In genomic region chr19:14072535-14073231, GRCh38 we compare ENCODE assay signal across 1 cellular context.
TF ChIP-seq lines count a peak whose summit lies in the region.

TSS of gene MISP3 (plus strand) at chr19:14072786. CDS start at chr19:14073310, 524 bp downstream.

TF ChIP-seq in GM12878, 131 proteins besides CTCF, POLR2A, EP300 and RAD21:
- TF ChIP-seq ATF7 (IDR thresholded peaks at IDR 0.05; ENCODE audit: low read depth), result no peak
- no peak for TF ChIP-seq PRDM15 (CRISPR knock-in tag; IDR thresholded peaks at IDR 0.05)
- peak; percentile 74 to 94 for TF ChIP-seq BHLHE40 (IDR thresholded peaks at IDR 0.05; ENCODE audit: borderline replicate concordance in 1 of 2, low read depth in 2 of 2, low read length in 1 of 2)
- no peak for TF ChIP-seq MTA2 (IDR thresholded peaks at IDR 0.05; ENCODE audit: low read depth)
- TF ChIP-seq LARP7 (IDR thresholded peaks at IDR 0.05), result no peak
